In the genomic region with DNA sequence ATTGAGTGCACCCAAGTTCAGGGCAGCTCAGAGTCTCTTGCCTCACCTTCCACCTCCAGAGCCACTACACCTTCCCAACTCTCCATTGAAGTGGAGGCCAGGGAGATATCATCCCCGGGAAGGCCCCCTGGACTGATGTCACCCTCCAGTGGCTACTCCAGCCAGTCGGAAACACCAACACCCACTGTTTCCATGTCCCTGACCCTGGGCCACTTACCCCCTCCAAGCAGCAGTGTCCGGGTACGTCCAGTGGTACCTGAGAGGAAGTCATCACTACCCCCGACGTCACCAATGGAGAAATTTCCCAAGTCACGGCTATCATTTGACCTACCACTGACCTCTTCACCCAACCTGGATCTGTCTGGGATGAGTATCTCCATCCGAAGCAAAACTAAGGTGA, we compare ENCODE assay signal across 9 cellular contexts. TPM values are rescaled to one million over a fixed set of nuclear protein-coding genes. Genes with fewer than 3 reads are reported as not detected.
"Had no signal": no experiment of that assay in that cellular context is flagged by ENCODE, and none has a peak within 500 bp of the region (broad histone marks: within the 10 kb centered on the region; RNA-seq: fewer than 3 reads in every experiment).

No MANE protein-coding gene starts in this region.

- H3K4me3 ChIP-seq: K562 had no signal

- DNase-seq: IMR-90, KBM-7, KG1 had no signal

- H3K4me3 Mint-ChIP-seq: IgD-negative memory B cell had no signal

- H3K27ac ChIP-seq: HL-60 had no signal

- H3K27ac Mint-ChIP-seq: IgD-negative memory B cell had no signal

- H3K9me3 Mint-ChIP-seq: IgD-negative memory B cell had no signal

- H3K36me3 Mint-ChIP-seq: IgD-negative memory B cell had no signal

- ATAC-seq: HepG2, K562 had no signal

RNA-seq across cellular contexts. Expression of gene RTL5, which starts 7.8 kb away (rescaled TPM):
- total RNA-seq: HepG2, HT-29, HT1080, K562 had no signal
